10 cellular contexts compared by ENCODE assay signal in the genomic region with DNA sequence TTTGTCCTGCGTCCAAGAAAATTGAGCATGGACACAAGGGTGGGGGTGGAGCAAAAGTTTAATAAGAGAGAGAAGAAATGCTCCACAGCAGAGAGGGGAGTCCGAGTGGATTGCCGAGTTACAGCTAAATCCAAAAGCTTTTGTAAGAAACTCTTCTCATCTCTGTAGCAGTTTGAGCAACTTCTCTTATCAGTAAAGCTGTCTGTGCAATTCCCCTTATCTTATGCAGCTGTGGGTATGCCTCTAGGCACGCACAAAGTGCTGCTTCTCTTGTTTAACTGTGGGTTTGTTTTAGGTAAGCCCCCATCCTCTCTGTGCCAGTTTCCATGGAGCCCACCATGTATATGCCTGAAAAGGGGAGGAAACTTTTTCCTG. TPM values are rescaled to one million over a fixed set of nuclear protein-coding genes. Genes with fewer than 3 reads are reported as not detected.
DNase-seq lines count a peak whose midpoint lies in the region; ATAC-seq, FAIRE-seq and TF ChIP-seq lines count a peak whose summit lies in the region.
"Had no signal": no experiment of that assay in that cellular context is flagged by ENCODE, and none has a peak within 500 bp of the region (broad histone marks: within the 10 kb centered on the region; RNA-seq: fewer than 3 reads in every experiment).

No MANE protein-coding gene starts in this region.

- WGBS in HepG2 (ENCODE audit: low lambda C conversion rate), result 0% methylated on average over 4 of the region's 4 CpGs
- WGBS in right lobe of liver (ENCODE audit: insufficient coverage, low coverage, low lambda C conversion rate, missing lambda C conversion rate), result 9% methylated on average over 4 of the region's 4 CpGs

- TF ChIP-seq POLR2A in HepG2 (IDR thresholded peaks at IDR 0.05; ENCODE audit: insufficient read depth in 1 of 2, low read depth in 2 of 2, low read length in 2 of 2), result no peak
- no peak for TF ChIP-seq POLR2A in right lobe of liver (IDR thresholded peaks at IDR 0.05)

- POLR2A ChIA-PET in HepG2 (lab: Yijun Ruan, JAX), result no interaction called here

- no TSS peak for BruUV-seq in HepG2 (replicated peaks; lab: Mats Ljungman, UMichigan)

- peak overlapping the region; percentile 26; the same call in 1 of the 2 replicates for H3K4me2 ChIP-seq in HepG2 (ENCODE audit: low read depth, low read length)

- no peaks in the 10 kb centered on the region for H3K4me1 ChIP-seq in HepG2 (ENCODE audit: insufficient read depth, low read length)
- no peaks in the 10 kb centered on the region for H3K4me1 ChIP-seq in right lobe of liver
- no peaks in the 10 kb centered on the region for H3K4me1 ChIP-seq in upper lobe of right lung

- no peaks in the 10 kb centered on the region for H4K20me1 ChIP-seq in HepG2 (ENCODE audit: insufficient read depth, low read length)

- no peaks in the 10 kb centered on the region for H3K79me2 ChIP-seq in HepG2 (ENCODE audit: insufficient read depth, low read length)

- TF ChIP-seq CTCF in HepG2 (CRISPR knock-in tag; IDR thresholded peaks at IDR 0.05) (no peak), right lobe of liver (IDR thresholded peaks at IDR 0.05) (no peak), fibroblast of pulmonary artery (IDR thresholded peaks at IDR 0.05; ENCODE audit: low read length, missing control alignments) (no peak), upper lobe of right lung (IDR thresholded peaks at IDR 0.05) (no peak)

- no peak overlapping the region for H2AFZ ChIP-seq in HepG2 (ENCODE audit: low read length)

- TF ChIP-seq RAD21 in HepG2 (CRISPR knock-in tag; IDR thresholded peaks at IDR 0.05), result no peak

- H3K36me3 ChIP-seq in HepG2 (replicated peaks in 1 of 2; ENCODE audit: control insufficient read depth in 1 of 2, insufficient read depth in 2 of 2, low read length in 2 of 2) (no peaks in the 10 kb centered on the region), right lobe of liver (no peaks in the 10 kb centered on the region), upper lobe of right lung (no peaks in the 10 kb centered on the region)

- H3K9me3 ChIP-seq in HepG2 (ENCODE audit: low read length), result peaks cover 10% of the 10 kb centered on the region
- peaks cover 0 to 3% (median 0%) of the 10 kb centered on the region in 4 donors for H3K9me3 ChIP-seq in right lobe of liver
- no peaks in the 10 kb centered on the region for H3K9me3 ChIP-seq in upper lobe of right lung

- no peak overlapping the region for H3K9ac ChIP-seq in HepG2 (ENCODE audit: insufficient read depth, low read depth, low read length)

- ATAC-seq in HepG2 (peak; percentile 31; the same call in 2 of the 3 replicates), right lobe of liver (no peak), upper lobe of right lung (no peak), HG03097 (IDR thresholded peaks at IDR 0.05; ENCODE audit: low FRiP score, unreplicated experiment) (no peak), GM21528 (IDR thresholded peaks at IDR 0.05; ENCODE audit: low FRiP score, unreplicated experiment) (no peak)

- no peak for DNase-seq in HepG2 (ENCODE audit: low spot score)
- no peak for DNase-seq in right lobe of liver
- peak; percentile 71 for DNase-seq in NCI-H226
- peak; percentile 41 for DNase-seq in fibroblast of pulmonary artery (ENCODE audit: low read depth)
- no peak for DNase-seq in upper lobe of right lung
- no peak for DNase-seq in SHP77 treated with DMSO at 0.1 percent for 48 hours (lab: John Stamatoyannopoulos, UW)
- DNase-seq: MG63 had no signal

- TF ChIP-seq EP300 in HepG2 (IDR thresholded peaks at IDR 0.05; ENCODE audit: low read depth in 2 of 2, low read length in 2 of 2) (no peak), HepG2 (CRISPR knock-in tag; IDR thresholded peaks at IDR 0.05; ENCODE audit: borderline replicate concordance) (no peak)

- H3K27me3 ChIP-seq in HepG2 (ENCODE audit: control insufficient read depth in 1 of 2, insufficient read depth in 2 of 2, low read length in 2 of 2), result 0 out of 5 replicates have a peak, but pooled peaks cover 0 to 8% of the 10 kb centered on the region in 2 experiments
- no peaks in the 10 kb centered on the region for H3K27me3 ChIP-seq in right lobe of liver
- H3K27me3 ChIP-seq in upper lobe of right lung, result no peaks in the 10 kb centered on the region
- H3K27me3 ChIP-seq: MG63 had no signal

- intact Hi-C loops in HepG2 (cut with micrococcal nuclease; ENCODE audit: unreplicated experiment) (loop anchor here (2.0 kb wide), 1 partner anchor 71 kb away; no protein-coding TSS in a partner anchor), right lobe of liver (cut with DNase I) (no loop called here), upper lobe of right lung (cut with DNase I) (no loop called here)

- in situ Hi-C loops in HepG2 (cut with HindIII; ENCODE audit: extremely low pct_ligation_motif_present, low pct_unique_long_range_greater_than_20kb), result loop anchor here (10.0 kb wide), 1 partner anchor 125 kb away; no protein-coding TSS in a partner anchor

- no peak for FAIRE-seq in HepG2 (lab: Jason Lieb, UNC)

- H3K27ac ChIP-seq in HepG2 (ENCODE audit: extremely low read length, insufficient read depth, low read length) (no peak overlapping the region), right lobe of liver (no peak overlapping the region), upper lobe of right lung (no peak overlapping the region)
- H3K27ac ChIP-seq: C4-2B had no signal

- CTCF ChIA-PET in HepG2 (lab: Yijun Ruan, JAX; ENCODE audit: low intra/inter-chr PET ratio, low total read pairs), result interaction anchor here (0.9 to 2.6 kb wide), 2 partner anchors 128 to 205 kb away, joined by 4 to 16 read pairs; no protein-coding TSS in a partner anchor

- no peak overlapping the region for H3K4me3 ChIP-seq in HepG2 (replicated peaks in 1 of 3; ENCODE audit: insufficient read depth in 1 of 3, low read depth in 2 of 3, low read length in 3 of 3)
- no peak overlapping the region for H3K4me3 ChIP-seq in right lobe of liver
- peak overlapping the region; percentile 34 for H3K4me3 ChIP-seq in fibroblast of pulmonary artery (replicated peaks; ENCODE audit: low read depth, low read length)
- H3K4me3 ChIP-seq in upper lobe of right lung, result peak overlapping the region; percentile 37
- H3K4me3 ChIP-seq: MG63 had no signal

TF ChIP-seq in HepG2, 621 proteins besides CTCF, POLR2A, EP300 and RAD21 (continues in another document):
- no peak for TF ChIP-seq ISL2 (CRISPR knock-in tag; IDR thresholded peaks at IDR 0.05)
- no peak for TF ChIP-seq ZSCAN9 (CRISPR knock-in tag; IDR thresholded peaks at IDR 0.05; ENCODE audit: borderline replicate concordance)
- TF ChIP-seq ATF1 (CRISPR knock-in tag; IDR thresholded peaks at IDR 0.05), result no peak
- TF ChIP-seq, protein P1, sequence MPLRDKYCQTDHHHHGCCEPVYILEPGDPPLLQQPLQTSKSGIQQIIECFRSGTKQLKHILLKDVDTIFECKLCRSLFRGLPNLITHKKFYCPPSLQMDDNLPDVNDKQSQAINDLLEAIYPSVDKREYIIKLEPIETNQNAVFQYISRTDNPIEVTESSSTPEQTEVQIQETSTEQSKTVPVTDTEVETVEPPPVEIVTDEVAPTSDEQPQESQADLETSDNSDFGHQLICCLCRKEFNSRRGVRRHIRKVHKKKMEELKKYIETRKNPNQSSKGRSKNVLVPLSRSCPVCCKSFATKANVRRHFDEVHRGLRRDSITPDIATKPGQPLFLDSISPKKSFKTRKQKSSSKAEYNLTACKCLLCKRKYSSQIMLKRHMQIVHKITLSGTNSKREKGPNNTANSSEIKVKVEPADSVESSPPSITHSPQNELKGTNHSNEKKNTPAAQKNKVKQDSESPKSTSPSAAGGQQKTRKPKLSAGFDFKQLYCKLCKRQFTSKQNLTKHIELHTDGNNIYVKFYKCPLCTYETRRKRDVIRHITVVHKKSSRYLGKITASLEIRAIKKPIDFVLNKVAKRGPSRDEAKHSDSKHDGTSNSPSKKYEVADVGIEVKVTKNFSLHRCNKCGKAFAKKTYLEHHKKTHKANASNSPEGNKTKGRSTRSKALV (CRISPR knock-in tag; IDR thresholded peaks at IDR 0.05), result no peak
- TF ChIP-seq HMGA1 (CRISPR knock-in tag; conservative IDR thresholded peaks at IDR 0.05), result no peak

RNA-seq across cellular contexts. Expression of a gene that starts 44.8 kb away (rescaled TPM):
- 332 and 478 TPM in 2 replicates for total RNA-seq in HepG2 (2016; rRNA removed; fragmentation: Illumina TruSeq; extraction: Trizol)
- total RNA-seq in HepG2 (2016; cell fraction: cytosol; rRNA removed; fragmentation: Illumina TruSeq; extraction: Trizol; ENCODE audit: low read depth), result 55.4 and 58.1 TPM in 2 replicates
- 327 and 486 TPM in 2 replicates for total RNA-seq in HepG2 (2016; cell fraction: insoluble cytoplasmic fraction; rRNA removed; fragmentation: Illumina TruSeq; extraction: Trizol)
- total RNA-seq in HepG2 (2016; cell fraction: membrane; rRNA removed; fragmentation: Illumina TruSeq; extraction: Trizol), result 88.2 and 95.3 TPM in 2 replicates
- total RNA-seq in HepG2 (2016; cell fraction: nucleus; rRNA removed; fragmentation: Illumina TruSeq; extraction: Trizol), result 133 and 139 TPM in 2 replicates
- 49.9 and 90.5 TPM in 2 replicates for polyA plus RNA-seq in HepG2 (2011; rRNA removed)
- 47.8 and 56.0 TPM in 2 replicates for polyA plus RNA-seq in HepG2 (2011; cell fraction: cytosol; rRNA removed)
- polyA plus RNA-seq in HepG2 (2011; cell fraction: nucleus; rRNA removed), result 32.4 and 36.5 TPM in 2 replicates
- 115 and 248 TPM in 2 replicates for polyA plus RNA-seq in HepG2 (2012)
- 44.2 and 44.6 TPM in 2 replicates for polyA plus RNA-seq in HepG2 (2016; cell fraction: cytosol; fragmentation: Illumina TruSeq; extraction: Trizol; ENCODE audit: low read depth)
- polyA plus RNA-seq in HepG2 (2016; cell fraction: insoluble cytoplasmic fraction; fragmentation: Illumina TruSeq; extraction: Trizol; ENCODE audit: low read depth), result 657 and 732 TPM in 2 replicates
- polyA plus RNA-seq in HepG2 (2016; cell fraction: membrane; fragmentation: Illumina TruSeq; extraction: Trizol; ENCODE audit: low read depth), result 82.0 and 83.9 TPM in 2 replicates
- polyA plus RNA-seq in HepG2 (2016; cell fraction: nucleus; fragmentation: Illumina TruSeq; extraction: Trizol; ENCODE audit: insufficient read depth, low read depth), result 316 and 322 TPM in 2 replicates
- 14.1 and 27.2 TPM in 2 replicates for polyA minus RNA-seq in HepG2 (2011; rRNA and poly(A)+ RNA removed; ENCODE audit: low replicate concordance)
- 29.2 and 45.7 TPM in 2 replicates for polyA minus RNA-seq in HepG2 (2011; cell fraction: cytosol; rRNA and poly(A)+ RNA removed)
- 46.0 and 60.1 TPM in 2 replicates for polyA minus RNA-seq in HepG2 (2011; cell fraction: nucleus; rRNA and poly(A)+ RNA removed)
- 10 to 100 TPM in 3 of 6 experiments, 1 to 10 TPM in 3; 6.1 to 13.5 (median 9.2) TPM for total RNA-seq in right lobe of liver
- 43.4 TPM for total RNA-seq in upper lobe of right lung

Comparison
In these comparisons a context has a peak if more than half of its experiments do, and no peak if none do; other contexts are left out.
1. DNase-seq: peak in NCI-H226 (single experiment) and fibroblast of pulmonary artery (single experiment); none in HepG2 (single experiment), right lobe of liver (0 of 3), upper lobe of right lung (single experiment) and SHP77 treated with DMSO at 0.1 percent for 48 hours (single experiment).
2. H3K4me3 ChIP-seq: peak in fibroblast of pulmonary artery (single experiment) and upper lobe of right lung (single experiment); none in HepG2 (0 of 3) and right lobe of liver (0 of 3).